Comparison of ENCODE assay signal across 27 cellular contexts in the genomic region with DNA sequence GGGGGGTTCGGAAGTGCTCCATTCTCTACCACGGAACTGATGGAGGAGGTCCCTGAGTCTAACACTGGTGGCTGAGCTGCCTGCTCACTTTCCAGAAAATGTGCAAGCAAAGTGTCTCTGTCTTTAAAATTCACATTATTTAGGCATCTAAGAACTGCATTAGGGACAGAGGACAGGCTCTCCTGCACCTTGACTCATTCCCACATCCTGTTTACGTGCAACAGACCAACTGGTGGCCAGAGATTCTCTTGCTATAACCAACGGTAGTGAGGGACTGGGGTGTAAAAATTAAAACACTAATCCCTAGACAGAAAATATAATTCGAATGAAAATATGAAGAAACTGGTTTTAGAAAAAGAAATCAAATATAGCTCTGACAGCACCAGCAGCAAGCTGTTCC.
DNase-seq lines count a peak whose midpoint lies in the region; ATAC-seq and TF ChIP-seq lines count a peak whose summit lies in the region.
"Had no signal": no experiment of that assay in that cellular context is flagged by ENCODE, and none has a peak within 500 bp of the region (broad histone marks: within the 10 kb centered on the region; RNA-seq: fewer than 3 reads in every experiment).

No MANE protein-coding gene starts in this region.

- peaks cover 8% of the 10 kb centered on the region for H3K4me1 ChIP-seq in DND-41 (ENCODE audit: insufficient read depth, low read length)
- H3K4me1 ChIP-seq: gastrocnemius medialis, left ventricle myocardium inferior, stomach, tibial artery had no signal

- ATAC-seq in DND-41 (ENCODE audit: insufficient read depth, low read depth) (peak; percentile 47; the same call in 1 of the 3 replicates), HG03442 (IDR thresholded peaks at IDR 0.05; ENCODE audit: unreplicated experiment) (no peak)
- ATAC-seq: activated CD8-positive, alpha-beta T cell treated with anti-CD3 and anti-CD28 coated beads, Interleukin-2, amount 10 ng/mL, durations not matched to agents 7 days and 5 days; gastrocnemius medialis; Right ventricle myocardium inferior had no signal

- H3K9me3 ChIP-seq in DND-41 (ENCODE audit: insufficient read depth, low read length, severe bottlenecking) = peaks cover 26% of the 10 kb centered on the region
- H3K9me3 ChIP-seq: gastrocnemius medialis, stomach, tibial artery had no signal

- H3K9ac ChIP-seq in DND-41 (ENCODE audit: low read depth, low read length) = no peak overlapping the region

- H3K4me2 ChIP-seq in DND-41 (ENCODE audit: insufficient read depth, low read length) = no peak overlapping the region

- TF ChIP-seq CTCF in DND-41 (IDR thresholded peaks at IDR 0.05; ENCODE audit: borderline replicate concordance, extremely low read depth, low read length, poor library complexity, severe bottlenecking) = no peak

- no peak overlapping the region for H3K4me3 ChIP-seq in DND-41 (ENCODE audit: low read depth in 1 of 2, low read length in 2 of 2)
- H3K4me3 ChIP-seq: gastrocnemius medialis, left ventricle myocardium inferior, stomach, tibial artery had no signal

- no peak overlapping the region for H2AFZ ChIP-seq in DND-41 (ENCODE audit: low read depth, low read length)

- no peak overlapping the region for H3K27ac ChIP-seq in DND-41 (ENCODE audit: low read length)
- H3K27ac ChIP-seq: 22Rv1, gastrocnemius medialis, left ventricle myocardium inferior, stomach, tibial artery had no signal

- H3K79me2 ChIP-seq in DND-41 (ENCODE audit: insufficient read depth, low read length) = no peaks in the 10 kb centered on the region

- no peaks in the 10 kb centered on the region for H4K20me1 ChIP-seq in DND-41 (ENCODE audit: insufficient read depth, low read length)

- H3K36me3 ChIP-seq in DND-41 (ENCODE audit: insufficient read depth, low read length) = no peaks in the 10 kb centered on the region
- H3K36me3 ChIP-seq: gastrocnemius medialis, left ventricle myocardium inferior, stomach, tibial artery had no signal

- DNase-seq in DMS 273 treated with DMSO at 0.1 percent for 48 hours (lab: John Stamatoyannopoulos, UW) = peak; percentile 98
- DNase-seq in DMS 273 (lab: John Stamatoyannopoulos, UW; ENCODE audit: unreplicated experiment) = no peak
- DNase-seq in NCI-H2196 treated with DMSO at 0.1 percent for 48 hours (lab: John Stamatoyannopoulos, UW; ENCODE audit: unreplicated experiment) = peak; percentile 100
- DNase-seq in NCI-H2196 (lab: John Stamatoyannopoulos, UW; ENCODE audit: unreplicated experiment) = no peak
- peak; percentile 7 for DNase-seq in DND-41
- peak; percentile 92 for DNase-seq in SKM-1 (lab: John Stamatoyannopoulos, UW; ENCODE audit: unreplicated experiment)
- DNase-seq in iPS-NIHi7 (ENCODE audit: extremely low spot score) = no peak
- DNase-seq: activated CD8-positive, alpha-beta T cell treated with anti-CD3 and anti-CD28 coated beads, Interleukin-2, amount 10 ng/mL, durations not matched to agents 7 days and 5 days; activated effector memory CD4-positive, alpha-beta T cell treated with anti-CD3 and anti-CD28 coated beads, Interleukin-2, amount 50 U/mL, for 16 hours; activated naive CD8-positive, alpha-beta T cell treated with anti-CD3 and anti-CD28 coated beads, Interleukin-2, amount 10 ng/mL, durations not matched to agents 7 days and 5 days; activated T-cell treated with anti-CD3 and anti-CD28 coated beads for 4 hours; CD8-positive, alpha-beta memory T cell; central memory CD4-positive, alpha-beta T cell; EL; gastrocnemius medialis; KBM-7; left ventricle myocardium inferior; MV-4-11; naive B cell; NCI-H524 treated with DMSO at 0.1 percent for 48 hours; nucleus accumbens; OCI-M1; stomach; tibial artery had no signal

- H3K27me3 ChIP-seq in DND-41 (ENCODE audit: insufficient read depth, low read length, poor library complexity) = no peaks in the 10 kb centered on the region
- H3K27me3 ChIP-seq: gastrocnemius medialis, tibial artery had no signal

Comparison
In these comparisons a context has a peak if more than half of its experiments do, and no peak if none do; other contexts are left out.
1. DNase-seq: peak in DMS 273 treated with DMSO at 0.1 percent for 48 hours (single experiment), NCI-H2196 treated with DMSO at 0.1 percent for 48 hours (single experiment), DND-41 (single experiment) and SKM-1 (single experiment); none in DMS 273 (single experiment), NCI-H2196 (single experiment) and iPS-NIHi7 (single experiment).